1 cellular context compared by ENCODE assay signal in genomic region chr17:50471009-50471905, GRCh38.
A peak's percentile ranks its signal among the peaks of the same experiment; 100 is the strongest.
TF ChIP-seq lines count a peak whose summit lies in the region.

No MANE protein-coding gene starts in this region.

TF ChIP-seq in HEK293, 187 proteins besides CTCF, POLR2A, EP300 and RAD21:
- TF ChIP-seq OVOL3 (tag by site-specific recombination; IDR thresholded peaks at IDR 0.05) (no peak), ZIC2 (tag by site-specific recombination; IDR thresholded peaks at IDR 0.05) (0 out of 2 replicates have a peak, but pooled peaks have one; percentile 20)
